Comparison of ENCODE assay signal across 8 cellular contexts in genomic region chr10:35336084-35336831, GRCh38. TPM values are rescaled to one million over a fixed set of nuclear protein-coding genes. Genes with fewer than 3 reads are reported as not detected.
DNase-seq lines count a peak whose midpoint lies in the region; ATAC-seq, FAIRE-seq and TF ChIP-seq lines count a peak whose summit lies in the region.

Gene CCNY, plus strand, starts transcription at chr10:35336509. Its CDS starts 545 bp downstream, at chr10:35337054.

- H3K4me3 ChIP-seq in HepG2 (replicated peaks in 1 of 3; ENCODE audit: insufficient read depth in 1 of 3, low read depth in 2 of 3, low read length in 3 of 3): peak within 1 kb of the TSS; percentile 95 to 98 (median 98)

- no peak for TF ChIP-seq EP300 in HepG2 (IDR thresholded peaks at IDR 0.05; ENCODE audit: low read depth in 2 of 2, low read length in 2 of 2)
- TF ChIP-seq EP300 in HepG2 (CRISPR knock-in tag; IDR thresholded peaks at IDR 0.05; ENCODE audit: borderline replicate concordance): 0 out of 2 replicates have a peak, but pooled peaks have one; percentile 19

- no peak within 1 kb of the TSS for H2AFZ ChIP-seq in HepG2 (ENCODE audit: low read length)

- peaks cover 69% of the 10 kb centered on the region for H3K4me1 ChIP-seq in HepG2 (ENCODE audit: insufficient read depth, low read length)

- H3K27me3 ChIP-seq in HepG2 (ENCODE audit: control insufficient read depth in 1 of 2, insufficient read depth in 2 of 2, low read length in 2 of 2): no peaks in the 10 kb centered on the region; a peak in 2 of 5 replicates

- peak within 1 kb of the TSS; percentile 78 for H3K27ac ChIP-seq in HepG2 (ENCODE audit: extremely low read length, insufficient read depth, low read length)

- BruUV-seq in HepG2 (replicated peaks; lab: Mats Ljungman, UMichigan): no TSS peak

- intact Hi-C loops in dendritic cell treated with granulocyte-macrophage colony-stimulating factor and Interleukin-4, amounts not matched to agents 40 ng/mL and 50 ng/mL, for 4 days (cut with micrococcal nuclease): loop anchor here (5.0 to 10.0 kb wide), 3 partner anchors 116 to 211 kb away; partner anchors contain the start of gene CREM
- intact Hi-C loops in HepG2 (cut with micrococcal nuclease; ENCODE audit: unreplicated experiment): loop anchor here (5.0 to 10.0 kb wide), 3 partner anchors 76 to 111 kb away; no protein-coding TSS in a partner anchor

- peak within 1 kb of the TSS; percentile 93 for H3K27ac Mint-ChIP-seq in activated CD4-positive, alpha-beta T cell treated with anti-CD3 and anti-CD28 coated beads, Interleukin-2, amount 10 ng/mL, durations not matched to agents 7 days and 5 days
- H3K27ac Mint-ChIP-seq in dendritic cell treated with granulocyte-macrophage colony-stimulating factor and Interleukin-4, amounts not matched to agents 40 ng/mL and 50 ng/mL, for 4 days: peak within 1 kb of the TSS; percentile 91

- H3K4me1 Mint-ChIP-seq in activated CD4-positive, alpha-beta T cell treated with anti-CD3 and anti-CD28 coated beads, Interleukin-2, amount 10 ng/mL, durations not matched to agents 7 days and 5 days: peaks cover 59% of the 10 kb centered on the region
- H3K4me1 Mint-ChIP-seq in dendritic cell treated with granulocyte-macrophage colony-stimulating factor and Interleukin-4, amounts not matched to agents 40 ng/mL and 50 ng/mL, for 4 days (ENCODE audit: low read depth): peaks cover 45% of the 10 kb centered on the region

- 3% methylated on average over 14 of the region's 109 CpGs for WGBS in HepG2 (ENCODE audit: low lambda C conversion rate)

- H3K9me3 Mint-ChIP-seq in activated CD4-positive, alpha-beta T cell treated with anti-CD3 and anti-CD28 coated beads, Interleukin-2, amount 10 ng/mL, durations not matched to agents 7 days and 5 days: no peaks in the 10 kb centered on the region
- H3K9me3 Mint-ChIP-seq in dendritic cell treated with granulocyte-macrophage colony-stimulating factor and Interleukin-4, amounts not matched to agents 40 ng/mL and 50 ng/mL, for 4 days: no peaks in the 10 kb centered on the region

- no peaks in the 10 kb centered on the region for H3K9me3 ChIP-seq in HepG2 (ENCODE audit: low read length)

- POLR2A ChIA-PET in activated CD4-positive, alpha-beta T cell treated with anti-CD3 and anti-CD28 coated beads, Interleukin-2, amount 10 ng/mL, durations not matched to agents 7 days and 5 days (lab: Charles Lee): no interaction called here
- POLR2A ChIA-PET in HepG2 (lab: Yijun Ruan, JAX): no interaction called here

- H3K4me3 Mint-ChIP-seq in activated CD4-positive, alpha-beta T cell treated with anti-CD3 and anti-CD28 coated beads, Interleukin-2, amount 10 ng/mL, durations not matched to agents 7 days and 5 days: peak within 1 kb of the TSS; percentile 92
- H3K4me3 Mint-ChIP-seq in dendritic cell treated with granulocyte-macrophage colony-stimulating factor and Interleukin-4, amounts not matched to agents 40 ng/mL and 50 ng/mL, for 4 days: peak within 1 kb of the TSS; percentile 92

- peaks cover 43% of the 10 kb centered on the region for H4K20me1 ChIP-seq in HepG2 (ENCODE audit: insufficient read depth, low read length)

- no peak for FAIRE-seq in HepG2 (lab: Jason Lieb, UNC)

- H3K79me2 ChIP-seq in HepG2 (ENCODE audit: insufficient read depth, low read length): peaks cover 79% of the 10 kb centered on the region

- peak; percentile 7 for DNase-seq in NCI-H2107 treated with DMSO at 0.1 percent for 48 hours (lab: John Stamatoyannopoulos, UW; ENCODE audit: unreplicated experiment)
- no peak for DNase-seq in NCI-H2107 (lab: John Stamatoyannopoulos, UW)
- peak; percentile 53 for DNase-seq in NCI-H2171 (lab: John Stamatoyannopoulos, UW)
- DNase-seq in activated CD4-positive, alpha-beta T cell treated with anti-CD3 and anti-CD28 coated beads, Interleukin-2, amount 10 ng/mL, durations not matched to agents 7 days and 5 days: peak; percentile 81
- peak; percentile 42 for DNase-seq in HepG2 (ENCODE audit: low spot score)
- peak; percentile 85 for DNase-seq in stimulated activated CD4-positive, alpha-beta T cell treated with anti-CD3 and anti-CD28 coated beads, Interleukin-4, amount 100 ng/mL, for 1 hour

- peak within 1 kb of the TSS; percentile 95 for H3K4me2 ChIP-seq in HepG2 (ENCODE audit: low read depth, low read length)

- H3K27me3 Mint-ChIP-seq in activated CD4-positive, alpha-beta T cell treated with anti-CD3 and anti-CD28 coated beads, Interleukin-2, amount 10 ng/mL, durations not matched to agents 7 days and 5 days: no peaks in the 10 kb centered on the region
- H3K27me3 Mint-ChIP-seq in dendritic cell treated with granulocyte-macrophage colony-stimulating factor and Interleukin-4, amounts not matched to agents 40 ng/mL and 50 ng/mL, for 4 days: no peaks in the 10 kb centered on the region

- peaks cover 22% of the 10 kb centered on the region for H3K36me3 Mint-ChIP-seq in activated CD4-positive, alpha-beta T cell treated with anti-CD3 and anti-CD28 coated beads, Interleukin-2, amount 10 ng/mL, durations not matched to agents 7 days and 5 days (ENCODE audit: low read depth)
- peaks cover 48% of the 10 kb centered on the region for H3K36me3 Mint-ChIP-seq in dendritic cell treated with granulocyte-macrophage colony-stimulating factor and Interleukin-4, amounts not matched to agents 40 ng/mL and 50 ng/mL, for 4 days (ENCODE audit: low read depth)

- TF ChIP-seq RAD21 in HepG2 (CRISPR knock-in tag; IDR thresholded peaks at IDR 0.05): 0 out of 2 replicates have a peak, but pooled peaks have one; percentile 8

- peak; percentile 50 to 79 for TF ChIP-seq POLR2A in HepG2 (IDR thresholded peaks at IDR 0.05; ENCODE audit: insufficient read depth in 1 of 2, low read depth in 2 of 2, low read length in 2 of 2)

- peak within 1 kb of the TSS; percentile 89 for H3K9ac ChIP-seq in HepG2 (ENCODE audit: insufficient read depth, low read depth, low read length)

- CTCF ChIA-PET in activated CD4-positive, alpha-beta T cell treated with anti-CD3 and anti-CD28 coated beads, Interleukin-2, amount 10 ng/mL, durations not matched to agents 7 days and 5 days (lab: Charles Lee): interaction anchor here (1.3 kb wide), 1 partner anchor 9 kb away, joined by 3 read pairs; no protein-coding TSS in a partner anchor
- CTCF ChIA-PET in HepG2 (lab: Yijun Ruan, JAX; ENCODE audit: low intra/inter-chr PET ratio, low total read pairs): no interaction called here

- peak; percentile 8; the same call in 1 of the 2 replicates for TF ChIP-seq CTCF in HepG2 (CRISPR knock-in tag; IDR thresholded peaks at IDR 0.05)

- in situ Hi-C loops in HepG2 (cut with HindIII; ENCODE audit: extremely low pct_ligation_motif_present, low pct_unique_long_range_greater_than_20kb): no loop called here

- 0 out of 5 replicates have a peak, but pooled peaks cover 0 to 2% of the 10 kb centered on the region in 2 experiments for H3K36me3 ChIP-seq in HepG2 (replicated peaks in 1 of 2; ENCODE audit: control insufficient read depth in 1 of 2, insufficient read depth in 2 of 2, low read length in 2 of 2)

- ATAC-seq in HG02870 (IDR thresholded peaks at IDR 0.05; ENCODE audit: unreplicated experiment): peak; percentile 50
- ATAC-seq in HepG2: peak; percentile 87

TF ChIP-seq in HepG2, 621 proteins besides CTCF, POLR2A, EP300 and RAD21 (continues in another document):
- TF ChIP-seq ZNF678 (CRISPR knock-in tag; IDR thresholded peaks at IDR 0.05) (peak; percentile 66; the same call in 1 of the 2 replicates), ZFP91 (CRISPR knock-in tag; IDR thresholded peaks at IDR 0.05; ENCODE audit: borderline replicate concordance) (peak; percentile 61; the same call in 1 of the 2 replicates), ZNF282 (IDR thresholded peaks at IDR 0.05; ENCODE audit: partially characterized antibody) (no peak)

RNA-seq across cellular contexts. Expression of gene CCNY, which starts in this region (rescaled TPM):
- 10 to 100 TPM; 67.4 to 76.4 TPM for total RNA-seq in activated CD4-positive, alpha-beta T cell treated with anti-CD3 and anti-CD28 coated beads, Interleukin-2, amount 10 ng/mL, durations not matched to agents 7 days and 5 days
- total RNA-seq in HepG2 (2016; rRNA removed; fragmentation: Illumina TruSeq; extraction: Trizol): 54.7 and 63.6 TPM in 2 replicates
- total RNA-seq in HepG2 (2016; cell fraction: cytosol; rRNA removed; fragmentation: Illumina TruSeq; extraction: Trizol; ENCODE audit: low read depth): 18.1 and 25.9 TPM in 2 replicates
- 53.9 and 58.9 TPM in 2 replicates for total RNA-seq in HepG2 (2016; cell fraction: insoluble cytoplasmic fraction; rRNA removed; fragmentation: Illumina TruSeq; extraction: Trizol)
- total RNA-seq in HepG2 (2016; cell fraction: membrane; rRNA removed; fragmentation: Illumina TruSeq; extraction: Trizol): 49.7 and 54.2 TPM in 2 replicates
- 31.8 and 32.4 TPM in 2 replicates for total RNA-seq in HepG2 (2016; cell fraction: nucleus; rRNA removed; fragmentation: Illumina TruSeq; extraction: Trizol)
- polyA plus RNA-seq in HepG2 (2011; rRNA removed): 46.4 and 48.2 TPM in 2 replicates
- 27.7 and 34.1 TPM in 2 replicates for polyA plus RNA-seq in HepG2 (2011; cell fraction: cytosol; rRNA removed)
- 12.4 and 14.5 TPM in 2 replicates for polyA plus RNA-seq in HepG2 (2011; cell fraction: nucleus; rRNA removed)
- polyA plus RNA-seq in HepG2 (2012): 49.5 and 71.9 TPM in 2 replicates
- 25.8 and 27.0 TPM in 2 replicates for polyA plus RNA-seq in HepG2 (2016; cell fraction: cytosol; fragmentation: Illumina TruSeq; extraction: Trizol; ENCODE audit: low read depth)
- 74.5 and 85.3 TPM in 2 replicates for polyA plus RNA-seq in HepG2 (2016; cell fraction: insoluble cytoplasmic fraction; fragmentation: Illumina TruSeq; extraction: Trizol; ENCODE audit: low read depth)
- 59.1 and 60.1 TPM in 2 replicates for polyA plus RNA-seq in HepG2 (2016; cell fraction: membrane; fragmentation: Illumina TruSeq; extraction: Trizol; ENCODE audit: low read depth)
- 48.6 and 48.7 TPM in 2 replicates for polyA plus RNA-seq in HepG2 (2016; cell fraction: nucleus; fragmentation: Illumina TruSeq; extraction: Trizol; ENCODE audit: insufficient read depth, low read depth)
- polyA minus RNA-seq in HepG2 (2011; rRNA and poly(A)+ RNA removed; ENCODE audit: low replicate concordance): 42.9 and 44.3 TPM in 2 replicates
- polyA minus RNA-seq in HepG2 (2011; cell fraction: cytosol; rRNA and poly(A)+ RNA removed): 25.1 and 33.3 TPM in 2 replicates
- polyA minus RNA-seq in HepG2 (2011; cell fraction: nucleus; rRNA and poly(A)+ RNA removed): 27.3 and 40.3 TPM in 2 replicates
